Comparison of ENCODE assay signal across 16 cellular contexts in genomic region chr13:107275945-107276614, GRCh38.
DNase-seq lines count a peak whose midpoint lies in the region; ATAC-seq and TF ChIP-seq lines count a peak whose summit lies in the region.
"Had no signal": no experiment of that assay in that cellular context is flagged by ENCODE, and none has a peak within 500 bp of the region (broad histone marks: within the 10 kb centered on the region; RNA-seq: fewer than 3 reads in every experiment).

No MANE protein-coding gene starts in this region.

- no peak overlapping the region for H3K4me2 ChIP-seq in GM23338

- peak; percentile 28 for DNase-seq in HPDE6-E6E7 (ENCODE audit: extremely low spot score)
- peak; percentile 61 for DNase-seq in choroid plexus epithelial cell (ENCODE audit: low read depth)
- peak; percentile 35 for DNase-seq in fibroblast of villous mesenchyme (ENCODE audit: low read depth)
- DNase-seq in activated naive CD4-positive, alpha-beta T cell treated with anti-CD3 and anti-CD28 coated beads, Interleukin-2, amount 10 ng/mL, durations not matched to agents 7 days and 5 days = no peak
- no peak for DNase-seq in NCI-H2081 (lab: John Stamatoyannopoulos, UW)
- DNase-seq in WTC11 (ENCODE audit: low spot score) = no peak
- DNase-seq in GM23338 (ENCODE audit: low spot score) = no peak
- DNase-seq: DMS79 treated with DMSO at 0.1 percent for 48 hours; NCI-H1105 treated with DMSO at 0.1 percent for 48 hours; NCI-H1694; NK-92 treated with Interleukin-12 subunit alpha and Interleukin-12 subunit beta, amount 100 ng/mL, for 24 hours; SHP77 had no signal

- H3K9me3 Mint-ChIP-seq in activated naive CD4-positive, alpha-beta T cell treated with anti-CD3 and anti-CD28 coated beads, Interleukin-2, amount 10 ng/mL, durations not matched to agents 7 days and 5 days = peaks cover 1% of the 10 kb centered on the region
- no peaks in the 10 kb centered on the region for H3K9me3 Mint-ChIP-seq in WTC11
- H3K9me3 Mint-ChIP-seq in GM23338 = no peaks in the 10 kb centered on the region; the same call in 2 of the 3 replicates

- no peaks in the 10 kb centered on the region for H3K27me3 Mint-ChIP-seq in activated naive CD4-positive, alpha-beta T cell treated with anti-CD3 and anti-CD28 coated beads, Interleukin-2, amount 10 ng/mL, durations not matched to agents 7 days and 5 days
- H3K27me3 Mint-ChIP-seq in WTC11 (ENCODE audit: low read depth) (no peaks in the 10 kb centered on the region), GM23338 (ENCODE audit: insufficient read depth, low read depth, poor library complexity) (no peaks in the 10 kb centered on the region)

- H3F3A ChIP-seq in GM23338 (replicated peaks; ENCODE audit: low read depth) = no peaks in the 10 kb centered on the region

- H3K79me2 ChIP-seq in ACC112 (ENCODE audit: control insufficient read depth, insufficient read depth, low read length, unreplicated experiment) (no peaks in the 10 kb centered on the region), GM23338 (replicated peaks; ENCODE audit: insufficient read depth) (no peaks in the 10 kb centered on the region)

- no peaks in the 10 kb centered on the region for H3K9me2 ChIP-seq in GM23338 (ENCODE audit: insufficient read depth)

- CTCF ChIA-PET in activated naive CD4-positive, alpha-beta T cell treated with anti-CD3 and anti-CD28 coated beads, Interleukin-2, amount 10 ng/mL, durations not matched to agents 7 days and 5 days (lab: Charles Lee) = no interaction called here
- CTCF ChIA-PET in WTC11 (lab: Charles Lee) = interaction anchor here (1.0 kb wide), 1 partner anchor 73 kb away, joined by 3 read pairs; no protein-coding TSS in a partner anchor

- no peak for ATAC-seq in WTC11
- ATAC-seq in GM23338 = no peak
- ATAC-seq: K562 had no signal

- no peak overlapping the region for H3K27ac Mint-ChIP-seq in activated naive CD4-positive, alpha-beta T cell treated with anti-CD3 and anti-CD28 coated beads, Interleukin-2, amount 10 ng/mL, durations not matched to agents 7 days and 5 days
- no peak overlapping the region for H3K27ac Mint-ChIP-seq in WTC11
- H3K27ac Mint-ChIP-seq in GM23338 = no peak overlapping the region

- no peaks in the 10 kb centered on the region for H4K20me1 ChIP-seq in GM23338 (replicated peaks; ENCODE audit: insufficient read depth)

- H3K36me3 ChIP-seq in ACC112 (ENCODE audit: insufficient read depth, low read length) (no peaks in the 10 kb centered on the region), GM23338 (ENCODE audit: insufficient read depth) (no peaks in the 10 kb centered on the region)
- H3K36me3 ChIP-seq: HAP-1 had no signal

- POLR2A ChIA-PET in WTC11 (lab: Charles Lee) = no interaction called here

- H3K27ac ChIP-seq in ACC112 (ENCODE audit: low read depth, low read length) = peak overlapping the region; percentile 29; the same call in 1 of the 2 replicates
- no peak overlapping the region for H3K27ac ChIP-seq in GM23338 (ENCODE audit: low read depth)
- H3K27ac ChIP-seq: C4-2B had no signal

- H2AFZ ChIP-seq in ACC112 (ENCODE audit: low read length, unreplicated experiment) (no peak overlapping the region), GM23338 (no peak overlapping the region)

- H3K27me3 ChIP-seq in ACC112 (ENCODE audit: insufficient read depth, low read length) (no peaks in the 10 kb centered on the region), GM23338 (ENCODE audit: insufficient read depth) (no peaks in the 10 kb centered on the region)

- no peaks in the 10 kb centered on the region for H3K4me1 Mint-ChIP-seq in activated naive CD4-positive, alpha-beta T cell treated with anti-CD3 and anti-CD28 coated beads, Interleukin-2, amount 10 ng/mL, durations not matched to agents 7 days and 5 days
- H3K4me1 Mint-ChIP-seq in WTC11 (peaks cover 4% of the 10 kb centered on the region), GM23338 (peaks cover 4% of the 10 kb centered on the region)

- H3K4me3 ChIP-seq in ACC112 (ENCODE audit: low read depth, low read length) (no peak overlapping the region), choroid plexus epithelial cell (ENCODE audit: low read depth, low read length) (no peak overlapping the region), fibroblast of villous mesenchyme (ENCODE audit: low read depth, low read length) (no peak overlapping the region), GM23338 (no peak overlapping the region)
- H3K4me3 ChIP-seq: HAP-1, K562 had no signal

- no peak for TF ChIP-seq CTCF in choroid plexus epithelial cell (conservative IDR thresholded peaks at IDR 0.05; ENCODE audit: low read depth, low read length)
- TF ChIP-seq CTCF in fibroblast of villous mesenchyme (IDR thresholded peaks at IDR 0.05; ENCODE audit: insufficient read depth, low read depth, low read length) = no peak
- TF ChIP-seq CTCF in WTC11 (IDR thresholded peaks at IDR 0.05) = no peak
- TF ChIP-seq CTCF in GM23338 (conservative IDR thresholded peaks at IDR 0.05; ENCODE audit: low read depth in 2 of 2) = no peak

- H3K36me3 Mint-ChIP-seq in activated naive CD4-positive, alpha-beta T cell treated with anti-CD3 and anti-CD28 coated beads, Interleukin-2, amount 10 ng/mL, durations not matched to agents 7 days and 5 days = no peaks in the 10 kb centered on the region
- H3K36me3 Mint-ChIP-seq in WTC11 (no peaks in the 10 kb centered on the region), GM23338 (ENCODE audit: low read depth) (no peaks in the 10 kb centered on the region)

- H3K4me3 Mint-ChIP-seq in activated naive CD4-positive, alpha-beta T cell treated with anti-CD3 and anti-CD28 coated beads, Interleukin-2, amount 10 ng/mL, durations not matched to agents 7 days and 5 days = no peak overlapping the region
- H3K4me3 Mint-ChIP-seq in WTC11 (no peak overlapping the region), GM23338 (no peak overlapping the region)

- peaks cover 18% of the 10 kb centered on the region for H3K4me1 ChIP-seq in ACC112 (ENCODE audit: control insufficient read depth, insufficient read depth, low read length, unreplicated experiment)
- H3K4me1 ChIP-seq in GM23338 (ENCODE audit: insufficient read depth) = no peaks in the 10 kb centered on the region
- H3K4me1 ChIP-seq: HAP-1 had no signal

TF ChIP-seq in WTC11, 78 proteins besides CTCF, POLR2A, EP300 and RAD21 (continues in another document):
- TF ChIP-seq ESRRA (CRISPR knock-in tag; IDR thresholded peaks at IDR 0.05; ENCODE audit: borderline replicate concordance) (no peak), STAT6 (CRISPR knock-in tag; conservative IDR thresholded peaks at IDR 0.05; ENCODE audit: low read depth) (no peak), ZMAT4 (CRISPR knock-in tag; IDR thresholded peaks at IDR 0.05) (no peak), FOXP1 (CRISPR knock-in tag; IDR thresholded peaks at IDR 0.05; ENCODE audit: borderline replicate concordance) (no peak), CBFB (CRISPR knock-in tag; IDR thresholded peaks at IDR 0.05; ENCODE audit: low read depth) (no peak)

TF ChIP-seq in GM23338, 12 proteins besides CTCF, POLR2A, EP300 and RAD21:
- TF ChIP-seq EZH2 (IDR thresholded peaks at IDR 0.05; ENCODE audit: low read depth, unreplicated experiment) = no peak
- no peak for TF ChIP-seq POLR2AphosphoS5 (IDR thresholded peaks at IDR 0.05; ENCODE audit: low read depth)
- TF ChIP-seq REST (IDR thresholded peaks at IDR 0.05; ENCODE audit: unreplicated experiment) = no peak
- TF ChIP-seq EZH2phosphoT487 (IDR thresholded peaks at IDR 0.05; ENCODE audit: unreplicated experiment) = no peak

Comparison
In these comparisons a context has a peak if more than half of its experiments do, and no peak if none do; other contexts are left out.
1. DNase-seq: peak in HPDE6-E6E7 (single experiment), choroid plexus epithelial cell (single experiment) and fibroblast of villous mesenchyme (single experiment); none in activated naive CD4-positive, alpha-beta T cell treated with anti-CD3 and anti-CD28 coated beads, Interleukin-2, amount 10 ng/mL, durations not matched to agents 7 days and 5 days (single experiment), NCI-H2081 (0 of 2), WTC11 (single experiment) and GM23338 (single experiment).